Comparison of ENCODE assay signal across 9 cellular contexts in genomic region chr16:69848635-69849545, GRCh38.
A peak's percentile ranks its signal among the peaks of the same experiment; 100 is the strongest.
DNase-seq lines count a peak whose midpoint lies in the region; ATAC-seq and TF ChIP-seq lines count a peak whose summit lies in the region.
"Had no signal": no experiment of that assay in that cellular context is flagged by ENCODE, and none has a peak within 500 bp of the region (broad histone marks: within the 10 kb centered on the region; RNA-seq: fewer than 3 reads in every experiment).

No MANE protein-coding gene starts in this region.

- no peaks in the 10 kb centered on the region for H3K27me3 ChIP-seq in SK-N-SH (ENCODE audit: insufficient read depth)

- peak; percentile 38 for TF ChIP-seq CTCF in SK-N-SH (IDR thresholded peaks at IDR 0.05)
- TF ChIP-seq CTCF in activated CD8-positive, alpha-beta T cell treated with anti-CD3 and anti-CD28 coated beads for 36 hours (IDR thresholded peaks at IDR 0.05) = no peak

- peaks cover 0 to 21% of the 10 kb centered on the region in 2 experiments; a peak in 2 of 4 replicates for H3K4me1 ChIP-seq in SK-N-SH (ENCODE audit: control insufficient read depth in 1 of 2, insufficient read depth in 2 of 2, low read depth in 1 of 2, low read length in 1 of 2)
- H3K4me1 ChIP-seq: HAP-1 had no signal

- H3K9ac ChIP-seq in SK-N-SH = peak overlapping the region; percentile 57; the same call in 1 of the 2 replicates

- peak overlapping the region; percentile 11 to 90; a peak in 3 of 4 replicates for H3K27ac ChIP-seq in SK-N-SH (ENCODE audit: low read depth in 2 of 2, low read length in 1 of 2)

- H3K27ac Mint-ChIP-seq in activated CD8-positive, alpha-beta T cell treated with anti-CD3 and anti-CD28 coated beads for 36 hours = no peak overlapping the region
- H3K27ac Mint-ChIP-seq: stimulated activated effector memory CD8-positive, alpha-beta T cell treated with anti-CD3 and anti-CD28 coated beads, Interleukin-12 subunit alpha, Interleukin-12 subunit beta, amount 100 ng/mL, for 72 hours had no signal

- H3K36me3 ChIP-seq in SK-N-SH (replicated peaks in 1 of 2; ENCODE audit: control insufficient read depth in 1 of 2, insufficient read depth in 2 of 2, low read length in 1 of 2) = no peaks in the 10 kb centered on the region
- H3K36me3 ChIP-seq: HAP-1 had no signal

- H3K27me3 Mint-ChIP-seq in activated CD8-positive, alpha-beta T cell treated with anti-CD3 and anti-CD28 coated beads for 36 hours = no peaks in the 10 kb centered on the region

- H3K79me2 ChIP-seq in SK-N-SH (ENCODE audit: insufficient read depth) = no peaks in the 10 kb centered on the region; the same call in 1 of the 2 replicates

- no peaks in the 10 kb centered on the region for H3K9me2 ChIP-seq in SK-N-SH

- intact Hi-C loops in activated CD8-positive, alpha-beta T cell treated with anti-CD3 and anti-CD28 coated beads for 36 hours (cut with micrococcal nuclease) = no loop called here

- peak overlapping the region in 1 of 2 experiments; percentile 21; a peak in 1 of 4 replicates for H3K4me3 ChIP-seq in SK-N-SH (ENCODE audit: low read depth in 2 of 2, low read length in 1 of 2)
- H3K4me3 ChIP-seq: HAP-1 had no signal

- H3F3A ChIP-seq in SK-N-SH (replicated peaks; ENCODE audit: insufficient read depth) = peaks cover 23% of the 10 kb centered on the region

- H3K36me3 Mint-ChIP-seq in activated CD8-positive, alpha-beta T cell treated with anti-CD3 and anti-CD28 coated beads for 36 hours (ENCODE audit: low read depth) = peaks cover 3% of the 10 kb centered on the region

- TF ChIP-seq EP300 in SK-N-SH (IDR thresholded peaks at IDR 0.05; ENCODE audit: borderline replicate concordance in 1 of 2, low read depth in 1 of 2, low read length in 1 of 2) = no peak

- no peaks in the 10 kb centered on the region for H4K20me1 ChIP-seq in SK-N-SH (ENCODE audit: insufficient read depth)

- no peaks in the 10 kb centered on the region for H3K9me3 ChIP-seq in SK-N-SH
- H3K9me3 ChIP-seq: HAP-1 had no signal

- H2AFZ ChIP-seq in SK-N-SH (ENCODE audit: low read depth) = peak overlapping the region; percentile 80

- CTCF ChIA-PET in SK-N-SH (lab: Yijun Ruan, JAX) = interaction anchor here (0.6 to 1.7 kb wide), 4 partner anchors 10 to 495 kb away, joined by 3 to 7 read pairs (median 4); no protein-coding TSS in a partner anchor
- CTCF ChIA-PET in activated CD8-positive, alpha-beta T cell treated with anti-CD3 and anti-CD28 coated beads for 36 hours (lab: Charles Lee) = interaction anchor here (0.7 to 1.2 kb wide), 3 partner anchors 16 to 80 kb away, joined by 3 to 4 read pairs (median 3); no protein-coding TSS in a partner anchor

- POLR2A ChIA-PET in SK-N-SH (lab: Yijun Ruan, JAX) = interaction anchor here (0.5 kb wide), 1 partner anchor 916 kb away, joined by 3 read pairs; no protein-coding TSS in a partner anchor
- POLR2A ChIA-PET in activated CD8-positive, alpha-beta T cell treated with anti-CD3 and anti-CD28 coated beads for 36 hours (lab: Charles Lee) = no interaction called here

- 42% methylated on average over 8 of the region's 8 CpGs for WGBS in SK-N-SH (ENCODE audit: low lambda C conversion rate)

- no peaks in the 10 kb centered on the region for H3K4me1 Mint-ChIP-seq in activated CD8-positive, alpha-beta T cell treated with anti-CD3 and anti-CD28 coated beads for 36 hours (ENCODE audit: low read depth)

- no peak for TF ChIP-seq RAD21 in SK-N-SH (IDR thresholded peaks at IDR 0.05; ENCODE audit: low read length)

- ATAC-seq in GM21447 (IDR thresholded peaks at IDR 0.05; ENCODE audit: unreplicated experiment) = no peak
- ATAC-seq in activated CD8-positive, alpha-beta T cell treated with anti-CD3 and anti-CD28 coated beads for 36 hours = no peak
- ATAC-seq in GM21717 (IDR thresholded peaks at IDR 0.05; ENCODE audit: unreplicated experiment) = no peak
- ATAC-seq: stimulated activated effector memory CD8-positive, alpha-beta T cell treated with anti-CD3 and anti-CD28 coated beads, Interleukin-12 subunit alpha, Interleukin-12 subunit beta, amount 100 ng/mL, for 72 hours had no signal

- no peaks in the 10 kb centered on the region for H3K9me3 Mint-ChIP-seq in activated CD8-positive, alpha-beta T cell treated with anti-CD3 and anti-CD28 coated beads for 36 hours
- H3K9me3 Mint-ChIP-seq: stimulated activated effector memory CD8-positive, alpha-beta T cell treated with anti-CD3 and anti-CD28 coated beads, Interleukin-12 subunit alpha, Interleukin-12 subunit beta, amount 100 ng/mL, for 72 hours had no signal

- peak overlapping the region; percentile 46; the same call in 1 of the 2 replicates for H3K4me2 ChIP-seq in SK-N-SH

- DNase-seq in SK-N-SH (no peak), fibroblast of gingiva (ENCODE audit: low read depth) (peak; percentile 93), myocyte (ENCODE audit: low read depth) (peak; percentile 97), DMS153 treated with DMSO at 0.1 percent for 48 hours (lab: John Stamatoyannopoulos, UW; ENCODE audit: unreplicated experiment) (no peak)
- DNase-seq in activated CD8-positive, alpha-beta T cell treated with anti-CD3 and anti-CD28 coated beads for 36 hours = no peak

- no peak overlapping the region for H3K4me3 Mint-ChIP-seq in activated CD8-positive, alpha-beta T cell treated with anti-CD3 and anti-CD28 coated beads for 36 hours
- H3K4me3 Mint-ChIP-seq: stimulated activated effector memory CD8-positive, alpha-beta T cell treated with anti-CD3 and anti-CD28 coated beads, Interleukin-12 subunit alpha, Interleukin-12 subunit beta, amount 100 ng/mL, for 72 hours had no signal

TF ChIP-seq in SK-N-SH, 30 proteins besides CTCF, POLR2A, EP300 and RAD21:
- TF ChIP-seq NFIC (IDR thresholded peaks at IDR 0.05; ENCODE audit: borderline replicate concordance) (peak; percentile 46; the same call in 1 of the 2 replicates), MXI1 (IDR thresholded peaks at IDR 0.05; ENCODE audit: low read depth, low read length) (no peak), FOSL2 (IDR thresholded peaks at IDR 0.05; ENCODE audit: borderline replicate concordance, low read depth) (no peak)

Comparison
In these comparisons a context has a peak if more than half of its experiments do, and no peak if none do; other contexts are left out.
1. DNase-seq: peak in fibroblast of gingiva (single experiment) and myocyte (single experiment); none in SK-N-SH (single experiment), DMS153 treated with DMSO at 0.1 percent for 48 hours (single experiment) and activated CD8-positive, alpha-beta T cell treated with anti-CD3 and anti-CD28 coated beads for 36 hours (single experiment).